In genomic region chr3:61371123-61371522, GRCh38 we compare ENCODE assay signal across 1 cellular context.
TF ChIP-seq lines count a peak whose summit lies in the region.

No MANE protein-coding gene starts in this region.

TF ChIP-seq in K562, 482 proteins besides CTCF, POLR2A, EP300 and RAD21 (continued from another document):
- TF ChIP-seq BRF2 (IDR thresholded peaks at IDR 0.05; ENCODE audit: borderline replicate concordance, insufficient read depth, insufficient read length) (no peak), WHSC1 (IDR thresholded peaks at IDR 0.05; ENCODE audit: low read length) (no peak), ZBTB11 (CRISPR knock-in tag; IDR thresholded peaks at IDR 0.05) (no peak), MTA2 (IDR thresholded peaks at IDR 0.05; ENCODE audit: low read depth) (no peak), ARID1B (IDR thresholded peaks at IDR 0.05) (no peak), SIN3A (IDR thresholded peaks at IDR 0.05; ENCODE audit: borderline replicate concordance in 2 of 2, control insufficient read depth in 1 of 2, low read depth in 2 of 2, low read length in 2 of 2) (no peak), FOS (IDR thresholded peaks at IDR 0.05; ENCODE audit: extremely low read depth, insufficient read length) (no peak), STAT5B (CRISPR knock-in tag; IDR thresholded peaks at IDR 0.05) (no peak), THAP12 (CRISPR knock-in tag; IDR thresholded peaks at IDR 0.05) (no peak), ATF1 (CRISPR knock-in tag; IDR thresholded peaks at IDR 0.05) (no peak), ATF1 (tag; IDR thresholded peaks at IDR 0.05) (no peak)
